Comparison of ENCODE assay signal across 15 cellular contexts in genomic region chr3:156253150-156253549, GRCh38.
DNase-seq lines count a peak whose midpoint lies in the region; ATAC-seq and TF ChIP-seq lines count a peak whose summit lies in the region.
"Had no signal": no experiment of that assay in that cellular context is flagged by ENCODE, and none has a peak within 500 bp of the region (broad histone marks: within the 10 kb centered on the region; RNA-seq: fewer than 3 reads in every experiment).

No MANE protein-coding gene starts in this region.

- H3K4me2 ChIP-seq in MM.1S (ENCODE audit: low read depth, low read length) = 0 out of 2 replicates have a peak overlapping the region, but pooled peaks have one; percentile 1

- H4K20me1 ChIP-seq in MM.1S (ENCODE audit: insufficient read depth, low read length) = no peaks in the 10 kb centered on the region

- H3K79me2 ChIP-seq in MM.1S (ENCODE audit: low read length) = no peaks in the 10 kb centered on the region

- H3K36me3 ChIP-seq in MM.1S (replicated peaks; ENCODE audit: insufficient read depth, low read length) = no peaks in the 10 kb centered on the region
- H3K36me3 ChIP-seq: WERI-Rb-1 had no signal

- peak overlapping the region; percentile 16; the same call in 1 of the 2 replicates for H2AFZ ChIP-seq in MM.1S (ENCODE audit: low read length)

- intact Hi-C loops in activated T-helper 2 cell treated with anti-CD3 and anti-CD28 coated beads, Interferon-gamma antibody, Interleukin-2, Interleukin-4, amounts not matched to agents 10 μg/mL and 5 μg/mL and 100 μg/mL, durations not matched to agents 14 hours and 24 hours and 36 hours (cut with micrococcal nuclease) = no loop called here

- no peaks in the 10 kb centered on the region for H3K9me2 ChIP-seq in MM.1S (replicated peaks; ENCODE audit: insufficient read depth, low read length)

- H3F3A ChIP-seq in MM.1S (ENCODE audit: insufficient read depth, low read length) = no peaks in the 10 kb centered on the region

- no peak overlapping the region for H3K4me3 ChIP-seq in MM.1S (ENCODE audit: low read length)

- H3K9me3 Mint-ChIP-seq in activated T-helper 2 cell treated with anti-CD3 and anti-CD28 coated beads, Interferon-gamma antibody, Interleukin-2, Interleukin-4, amounts not matched to agents 10 μg/mL and 5 μg/mL and 100 μg/mL, durations not matched to agents 14 hours and 24 hours and 36 hours = no peaks in the 10 kb centered on the region
- H3K9me3 Mint-ChIP-seq: dendritic cell treated with granulocyte-macrophage colony-stimulating factor and Interleukin-4, amounts not matched to agents 40 ng/mL and 50 ng/mL, for 4 days; T-cell had no signal

- 0 out of 2 replicates have a peak, but pooled peaks cover 6% of the 10 kb centered on the region for H3K4me1 ChIP-seq in MM.1S (ENCODE audit: low read length)

- ATAC-seq in GM18511 (IDR thresholded peaks at IDR 0.05; ENCODE audit: unreplicated experiment) (peak; percentile 66), GM21381 (IDR thresholded peaks at IDR 0.05; ENCODE audit: unreplicated experiment) (peak; percentile 91), HG02938 (IDR thresholded peaks at IDR 0.05; ENCODE audit: unreplicated experiment) (peak; percentile 58), SK-N-SH treated with all-trans-retinoic acid at 6 μM for 48 hours (no peak)
- ATAC-seq: T-cell had no signal

- H3K27ac Mint-ChIP-seq in activated T-helper 2 cell treated with anti-CD3 and anti-CD28 coated beads, Interferon-gamma antibody, Interleukin-2, Interleukin-4, amounts not matched to agents 10 μg/mL and 5 μg/mL and 100 μg/mL, durations not matched to agents 14 hours and 24 hours and 36 hours = no peak overlapping the region
- H3K27ac Mint-ChIP-seq: dendritic cell treated with granulocyte-macrophage colony-stimulating factor and Interleukin-4, amounts not matched to agents 40 ng/mL and 50 ng/mL, for 4 days; T-cell had no signal

- H3K4me1 Mint-ChIP-seq in activated T-helper 2 cell treated with anti-CD3 and anti-CD28 coated beads, Interferon-gamma antibody, Interleukin-2, Interleukin-4, amounts not matched to agents 10 μg/mL and 5 μg/mL and 100 μg/mL, durations not matched to agents 14 hours and 24 hours and 36 hours (ENCODE audit: low read depth) = no peaks in the 10 kb centered on the region
- H3K4me1 Mint-ChIP-seq: T-cell had no signal

- H3K27me3 ChIP-seq in MM.1S (replicated peaks; ENCODE audit: insufficient read depth, low read length) = no peaks in the 10 kb centered on the region

- H3K27ac ChIP-seq in MM.1S (ENCODE audit: low read length) = no peak overlapping the region
- H3K27ac ChIP-seq: WERI-Rb-1 had no signal

- H3K9ac ChIP-seq in MM.1S (ENCODE audit: low read length) = no peak overlapping the region

- no peaks in the 10 kb centered on the region for H3K9me3 ChIP-seq in MM.1S (replicated peaks; ENCODE audit: insufficient read depth, low read length)

- no peak for TF ChIP-seq CTCF in MM.1S (IDR thresholded peaks at IDR 0.05; ENCODE audit: low read length)

- no peak overlapping the region for H3K4me3 Mint-ChIP-seq in activated T-helper 2 cell treated with anti-CD3 and anti-CD28 coated beads, Interferon-gamma antibody, Interleukin-2, Interleukin-4, amounts not matched to agents 10 μg/mL and 5 μg/mL and 100 μg/mL, durations not matched to agents 14 hours and 24 hours and 36 hours (ENCODE audit: low read depth)
- H3K4me3 Mint-ChIP-seq: dendritic cell treated with granulocyte-macrophage colony-stimulating factor and Interleukin-4, amounts not matched to agents 40 ng/mL and 50 ng/mL, for 4 days; T-cell had no signal

- peaks cover 6% of the 10 kb centered on the region for H3K27me3 Mint-ChIP-seq in activated T-helper 2 cell treated with anti-CD3 and anti-CD28 coated beads, Interferon-gamma antibody, Interleukin-2, Interleukin-4, amounts not matched to agents 10 μg/mL and 5 μg/mL and 100 μg/mL, durations not matched to agents 14 hours and 24 hours and 36 hours (ENCODE audit: low read depth)

- no peaks in the 10 kb centered on the region for H3K36me3 Mint-ChIP-seq in activated T-helper 2 cell treated with anti-CD3 and anti-CD28 coated beads, Interferon-gamma antibody, Interleukin-2, Interleukin-4, amounts not matched to agents 10 μg/mL and 5 μg/mL and 100 μg/mL, durations not matched to agents 14 hours and 24 hours and 36 hours (ENCODE audit: low read depth)
- H3K36me3 Mint-ChIP-seq: T-cell had no signal

- DNase-seq in MM.1S (peak; percentile 33), amygdala (lab: John Stamatoyannopoulos, UW) (no peak), EL (no peak)
- no peak for DNase-seq in activated T-helper 2 cell treated with anti-CD3 and anti-CD28 coated beads, Interferon-gamma antibody, Interleukin-2, Interleukin-4, amounts not matched to agents 10 μg/mL and 5 μg/mL and 100 μg/mL, durations not matched to agents 14 hours and 24 hours and 36 hours (ENCODE audit: low spot score)
- DNase-seq: activated gamma-delta T cell, erythroblast, glutamatergic neuron, mesenchymal stem cell, T-cell had no signal

TF ChIP-seq in SK-N-SH treated with all-trans-retinoic acid at 6 μM for 48 hours, 23 proteins besides CTCF, POLR2A, EP300 and RAD21:
- TF ChIP-seq ISL1 (CRISPR knock-in tag; IDR thresholded peaks at IDR 0.05) = no peak
- TF ChIP-seq ZNF565 (CRISPR knock-in tag; conservative IDR thresholded peaks at IDR 0.05; ENCODE audit: low read depth) = no peak
